1 cellular context compared by ENCODE assay signal in genomic region chr10:79023489-79024162, GRCh38.
TF ChIP-seq lines count a peak whose summit lies in the region.

No MANE protein-coding gene starts in this region.

TF ChIP-seq in H1, 55 proteins besides CTCF, POLR2A, EP300 and RAD21 (continued from another document):
- no peak for TF ChIP-seq ATF3 (IDR thresholded peaks at IDR 0.05; ENCODE audit: insufficient read depth, low read depth, low read length)
- TF ChIP-seq CBX5 (IDR thresholded peaks at IDR 0.05; ENCODE audit: low read depth, low read length), result no peak
- TF ChIP-seq JUND (IDR thresholded peaks at IDR 0.05; ENCODE audit: low read length), result no peak
